ENCODE assay signal across 21 cellular contexts in the genomic region with DNA sequence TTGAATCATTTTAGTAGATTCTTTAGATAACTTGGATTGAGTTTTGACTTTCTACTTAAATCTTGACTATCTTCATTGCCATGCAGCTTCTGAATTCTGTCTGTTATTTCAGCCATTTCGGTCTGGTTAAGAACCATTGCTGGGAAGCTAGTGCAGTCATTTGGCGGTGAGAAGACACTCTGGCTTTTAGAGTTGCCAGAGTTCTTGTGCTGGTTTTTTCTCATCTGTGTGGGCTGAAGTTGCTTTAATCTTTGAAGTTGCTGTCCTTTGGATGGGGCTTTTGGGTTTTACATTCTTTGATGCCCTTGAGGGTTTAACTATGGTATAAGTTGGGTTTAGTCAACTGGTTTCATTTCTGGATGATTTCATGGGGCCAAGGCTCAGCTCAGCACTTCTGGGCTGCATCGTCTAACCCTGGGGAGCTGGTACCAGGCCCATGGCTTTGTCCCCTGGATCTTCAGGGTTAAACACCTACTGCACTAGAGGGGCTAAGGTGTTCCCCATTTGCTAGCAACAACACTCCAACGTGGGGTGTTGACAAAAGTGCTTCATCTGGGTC. TPM values are rescaled to one million over a fixed set of nuclear protein-coding genes. Genes with fewer than 3 reads are reported as not detected.
A peak's percentile ranks its signal among the peaks of the same experiment; 100 is the strongest.
DNase-seq lines count a peak whose midpoint lies in the region; ATAC-seq and TF ChIP-seq lines count a peak whose summit lies in the region.
"Had no signal": no experiment of that assay in that cellular context is flagged by ENCODE, and none has a peak within 500 bp of the region (broad histone marks: within the 10 kb centered on the region; RNA-seq: fewer than 3 reads in every experiment).

No MANE protein-coding gene starts in this region.

- H4K8ac ChIP-seq in neuronal stem cell (ENCODE audit: low read depth, low read length): no peak overlapping the region

- 82% methylated on average over 4 of the region's 4 CpGs for WGBS in esophagus muscularis mucosa
- WGBS in neuronal stem cell (ENCODE audit: extremely low coverage in 2 of 2, insufficient read length in 2 of 2, insufficient replicate concordance in 1 of 2), 2 donors: no CpG with 5 or more reads among the region's 4 CpGs

- H3K4ac ChIP-seq in neuronal stem cell (ENCODE audit: low read length): no peak overlapping the region

- no peak overlapping the region for H3K14ac ChIP-seq in neuronal stem cell (ENCODE audit: low read length)

- no peak for TF ChIP-seq CTCF in esophagus muscularis mucosa (IDR thresholded peaks at IDR 0.05)

- H3K36me3 ChIP-seq in esophagus muscularis mucosa (no peaks in the 10 kb centered on the region), neuronal stem cell (replicated peaks in 1 of 2; ENCODE audit: control insufficient read depth in 2 of 2, insufficient read depth in 2 of 2, low read length in 2 of 2) (peaks cover 0 to 2% of the 10 kb centered on the region in 2 donors)
- H3K36me3 ChIP-seq: BLaER1, HAP-1 had no signal

- no peak overlapping the region for H3K9ac ChIP-seq in neuronal stem cell (ENCODE audit: low read depth, low read length, poor library complexity)
- H3K9ac ChIP-seq: BLaER1 had no signal

- H3K36me3 Mint-ChIP-seq in activated naive CD8-positive, alpha-beta T cell treated with anti-CD3 and anti-CD28 coated beads, Interleukin-2, amount 50 U/mL, for 24 hours (ENCODE audit: low read depth): no peaks in the 10 kb centered on the region
- no peaks in the 10 kb centered on the region for H3K36me3 Mint-ChIP-seq in activated naive CD8-positive, alpha-beta T cell treated with anti-CD3 and anti-CD28 coated beads for 36 hours
- H3K36me3 Mint-ChIP-seq: CD14-positive monocyte; CD4-positive, alpha-beta memory T cell had no signal

- no peak for TF ChIP-seq POLR2A in esophagus muscularis mucosa (IDR thresholded peaks at IDR 0.05; ENCODE audit: low read depth)

- H3K27ac ChIP-seq in esophagus muscularis mucosa (replicated peaks in 1 of 4) (no peak overlapping the region), neuronal stem cell (replicated peaks; ENCODE audit: low read length) (no peak overlapping the region)
- H3K27ac ChIP-seq: BLaER1 had no signal

- peak overlapping the region; percentile 1 for H2BK12ac ChIP-seq in neuronal stem cell (ENCODE audit: low read length)

- peak overlapping the region; percentile 2 for H2BK5ac ChIP-seq in neuronal stem cell (ENCODE audit: low read length)

- H3K9me3 Mint-ChIP-seq in activated naive CD8-positive, alpha-beta T cell treated with anti-CD3 and anti-CD28 coated beads, Interleukin-2, amount 50 U/mL, for 24 hours: no peaks in the 10 kb centered on the region
- H3K9me3 Mint-ChIP-seq in activated naive CD8-positive, alpha-beta T cell treated with anti-CD3 and anti-CD28 coated beads for 36 hours: no peaks in the 10 kb centered on the region
- H3K9me3 Mint-ChIP-seq: CD14-positive monocyte; CD4-positive, alpha-beta memory T cell had no signal

- H3K9me3 ChIP-seq in esophagus muscularis mucosa (no peaks in the 10 kb centered on the region), neuronal stem cell (replicated peaks in 1 of 2; ENCODE audit: control insufficient read depth in 2 of 2, insufficient read depth in 1 of 2, low read depth in 1 of 2, low read length in 2 of 2) (peaks cover 3 to 17% of the 10 kb centered on the region in 2 donors)
- H3K9me3 ChIP-seq: BLaER1, HAP-1 had no signal

- H3K4me1 ChIP-seq in esophagus muscularis mucosa (peaks cover 15 to 18% (median 18%) of the 10 kb centered on the region in 4 donors), neuronal stem cell (ENCODE audit: control insufficient read depth in 2 of 2, insufficient read depth in 1 of 2, low read depth in 1 of 2, low read length in 2 of 2) (peaks cover 7 to 12% of the 10 kb centered on the region in 2 donors)
- H3K4me1 ChIP-seq: BLaER1 had no signal

- H3K27me3 ChIP-seq in esophagus muscularis mucosa: no peaks in the 10 kb centered on the region
- H3K27me3 ChIP-seq in neuronal stem cell (ENCODE audit: control insufficient read depth in 3 of 3, insufficient read depth in 3 of 3, low read depth in 1 of 3, low read length in 3 of 3): no peaks in the 10 kb centered on the region
- H3K27me3 ChIP-seq: BLaER1 had no signal

- no peak overlapping the region for H2AFZ ChIP-seq in neuronal stem cell (ENCODE audit: low read length)

- H3K4me3 ChIP-seq in esophagus muscularis mucosa (no peak overlapping the region), neuronal stem cell (ENCODE audit: low read length in 2 of 2) (no peak overlapping the region)
- H3K4me3 ChIP-seq: BLaER1, HAP-1 had no signal

- intact Hi-C loops in esophagus muscularis mucosa (cut with DNase I): no loop called here

- no peak overlapping the region for H2AK5ac ChIP-seq in neuronal stem cell (ENCODE audit: low read depth, low read length)

- H3K27me3 Mint-ChIP-seq in activated naive CD8-positive, alpha-beta T cell treated with anti-CD3 and anti-CD28 coated beads, Interleukin-2, amount 50 U/mL, for 24 hours: peaks cover 51% of the 10 kb centered on the region
- peaks cover 55% of the 10 kb centered on the region for H3K27me3 Mint-ChIP-seq in activated naive CD8-positive, alpha-beta T cell treated with anti-CD3 and anti-CD28 coated beads for 36 hours

- no peaks in the 10 kb centered on the region for H3K79me1 ChIP-seq in neuronal stem cell (ENCODE audit: low read depth, low read length)

- H2BK15ac ChIP-seq in neuronal stem cell (ENCODE audit: low read length): no peak overlapping the region

- TF ChIP-seq EP300 in esophagus muscularis mucosa (IDR thresholded peaks at IDR 0.05): no peak

- no peak overlapping the region for H3K23ac ChIP-seq in neuronal stem cell (ENCODE audit: low read depth, low read length, poor library complexity)

- no peak overlapping the region for H3K4me3 Mint-ChIP-seq in activated naive CD8-positive, alpha-beta T cell treated with anti-CD3 and anti-CD28 coated beads, Interleukin-2, amount 50 U/mL, for 24 hours
- no peak overlapping the region for H3K4me3 Mint-ChIP-seq in activated naive CD8-positive, alpha-beta T cell treated with anti-CD3 and anti-CD28 coated beads for 36 hours
- H3K4me3 Mint-ChIP-seq: CD14-positive monocyte; CD4-positive, alpha-beta memory T cell had no signal

- H2BK120ac ChIP-seq in neuronal stem cell (ENCODE audit: low read depth, low read length): no peak overlapping the region

- H3K27ac Mint-ChIP-seq in activated naive CD8-positive, alpha-beta T cell treated with anti-CD3 and anti-CD28 coated beads, Interleukin-2, amount 50 U/mL, for 24 hours: no peak overlapping the region
- H3K27ac Mint-ChIP-seq in activated naive CD8-positive, alpha-beta T cell treated with anti-CD3 and anti-CD28 coated beads for 36 hours: no peak overlapping the region
- H3K27ac Mint-ChIP-seq: CD14-positive monocyte had no signal

- DNase-seq in activated CD4-positive, alpha-beta T cell treated with anti-CD3 and anti-CD28 coated beads for 48 hours: peak; percentile 9
- no peak for DNase-seq in activated CD4-positive, alpha-beta T cell treated with anti-CD3 and anti-CD28 coated beads, Interleukin-2, amount 50 U/mL, for 4 hours
- DNase-seq in activated naive CD8-positive, alpha-beta T cell treated with anti-CD3 and anti-CD28 coated beads, Interleukin-2, amount 50 U/mL, for 24 hours: no peak
- DNase-seq in activated naive CD8-positive, alpha-beta T cell treated with anti-CD3 and anti-CD28 coated beads for 36 hours: no peak
- DNase-seq in esophagus muscularis mucosa (ENCODE audit: extremely low spot score) (peak; percentile 60), neuronal stem cell (ENCODE audit: low spot score) (no peak), NCI-H2171 (lab: John Stamatoyannopoulos, UW) (no peak), GM19238 (ENCODE audit: insufficient read length, low spot score) (no peak)
- DNase-seq: 8988T; CD4-positive, alpha-beta memory T cell; DMS153; DMS79; GDM1 had no signal

- no peak overlapping the region for H3K18ac ChIP-seq in neuronal stem cell (ENCODE audit: low read length)

- no peaks in the 10 kb centered on the region for H3K4me1 Mint-ChIP-seq in activated naive CD8-positive, alpha-beta T cell treated with anti-CD3 and anti-CD28 coated beads, Interleukin-2, amount 50 U/mL, for 24 hours
- H3K4me1 Mint-ChIP-seq in activated naive CD8-positive, alpha-beta T cell treated with anti-CD3 and anti-CD28 coated beads for 36 hours: no peaks in the 10 kb centered on the region
- H3K4me1 Mint-ChIP-seq: CD14-positive monocyte; CD4-positive, alpha-beta memory T cell had no signal

- no peak overlapping the region for H4K91ac ChIP-seq in neuronal stem cell (ENCODE audit: low read depth, low read length, poor library complexity)

- peak; percentile 43 for ATAC-seq in activated naive CD8-positive, alpha-beta T cell treated with anti-CD3 and anti-CD28 coated beads, Interleukin-2, amount 50 U/mL, for 24 hours
- ATAC-seq: HepG2 had no signal

- no peak overlapping the region for H3K4me2 ChIP-seq in neuronal stem cell (ENCODE audit: insufficient read depth, low read length, poor library complexity, severe bottlenecking)
- H3K4me2 ChIP-seq: BLaER1 had no signal

RNA-seq across cellular contexts. Expression of gene IGFL2, which starts 10.0 kb away (rescaled TPM):
- total RNA-seq in activated naive CD8-positive, alpha-beta T cell treated with anti-CD3 and anti-CD28 coated beads for 36 hours: not detected
- total RNA-seq in esophagus muscularis mucosa: not detected
- not detected for polyA plus RNA-seq in neuronal stem cell (2013, experiment 1 of 2)
- polyA plus RNA-seq in neuronal stem cell (2013, experiment 2 of 2): not detected
- total RNA-seq: Daoy, H4, HepG2 had no signal
- polyA plus RNA-seq: AG04450, CD14-positive monocyte, HepG2 had no signal

RNA-seq across cellular contexts. Expression of gene IGFL3, which starts 13.5 kb away (rescaled TPM):
- total RNA-seq in activated naive CD8-positive, alpha-beta T cell treated with anti-CD3 and anti-CD28 coated beads for 36 hours: not detected
- total RNA-seq in esophagus muscularis mucosa: not detected
- polyA plus RNA-seq in neuronal stem cell (2013, experiment 1 of 2): 0.08 TPM
- 0.21 TPM for polyA plus RNA-seq in neuronal stem cell (2013, experiment 2 of 2)
- total RNA-seq: A673; CD4-positive, alpha-beta memory T cell; Daoy; HepG2 had no signal
- polyA plus RNA-seq: AG04450; CD14-positive monocyte; CD4-positive, alpha-beta memory T cell; HepG2 had no signal

Comparison
In these comparisons a context has a peak if more than half of its experiments do, and no peak if none do; other contexts are left out.
1. DNase-seq: peak in activated CD4-positive, alpha-beta T cell treated with anti-CD3 and anti-CD28 coated beads for 48 hours (single experiment) and esophagus muscularis mucosa (single experiment); none in activated CD4-positive, alpha-beta T cell treated with anti-CD3 and anti-CD28 coated beads, Interleukin-2, amount 50 U/mL, for 4 hours (0 of 2), activated naive CD8-positive, alpha-beta T cell treated with anti-CD3 and anti-CD28 coated beads, Interleukin-2, amount 50 U/mL, for 24 hours (single experiment), activated naive CD8-positive, alpha-beta T cell treated with anti-CD3 and anti-CD28 coated beads for 36 hours (single experiment), neuronal stem cell (single experiment), NCI-H2171 (single experiment) and GM19238 (single experiment).